ENCODE assay signal across 8 cellular contexts in genomic region chr17:73901661-73902415, GRCh38.
DNase-seq lines count a peak whose midpoint lies in the region; ATAC-seq and TF ChIP-seq lines count a peak whose summit lies in the region.

No MANE protein-coding gene starts in this region.

- H3K9me3 ChIP-seq in MM.1S (replicated peaks; ENCODE audit: insufficient read depth, low read length), result no peaks in the 10 kb centered on the region

- no peak overlapping the region for H3K4me3 ChIP-seq in MM.1S (ENCODE audit: low read length)
- H3K4me3 ChIP-seq in brain microvascular endothelial cell (ENCODE audit: low read depth, low read length), result no peak overlapping the region

- H3K36me3 ChIP-seq in MM.1S (replicated peaks; ENCODE audit: insufficient read depth, low read length) (no peaks in the 10 kb centered on the region), brain microvascular endothelial cell (replicated peaks) (no peaks in the 10 kb centered on the region)

- intact Hi-C loops in posterior vena cava (cut with DNase I), result no loop called here

- TF ChIP-seq CTCF in MM.1S (IDR thresholded peaks at IDR 0.05; ENCODE audit: low read length), result no peak
- TF ChIP-seq CTCF in brain microvascular endothelial cell (IDR thresholded peaks at IDR 0.05; ENCODE audit: low read depth, low read length, missing control alignments), result no peak

- H3K27ac ChIP-seq in MM.1S (ENCODE audit: low read length) (no peak overlapping the region), brain microvascular endothelial cell (no peak overlapping the region)

- H2AFZ ChIP-seq in MM.1S (ENCODE audit: low read length), result no peak overlapping the region

- H3K4me2 ChIP-seq in MM.1S (ENCODE audit: low read depth, low read length), result peak overlapping the region; percentile 6; the same call in 1 of the 2 replicates

- DNase-seq in MM.1S, result no peak
- peak; percentile 29 to 31 for DNase-seq in activated CD4-positive, alpha-beta T cell treated with anti-CD3 and anti-CD28 coated beads, Interleukin-2, amount 50 U/mL, for 48 hours
- peak; percentile 27 for DNase-seq in germinal center (ENCODE audit: low spot score)
- DNase-seq in posterior vena cava (ENCODE audit: low spot score), result peak; percentile 84
- DNase-seq in brain microvascular endothelial cell, result no peak

- no peaks in the 10 kb centered on the region; the same call in 1 of the 2 replicates for H4K20me1 ChIP-seq in MM.1S (ENCODE audit: insufficient read depth, low read length)

- H3K9ac ChIP-seq in MM.1S (ENCODE audit: low read length), result no peak overlapping the region

- no peaks in the 10 kb centered on the region for H3F3A ChIP-seq in MM.1S (ENCODE audit: insufficient read depth, low read length)

- in situ Hi-C loops in brain microvascular endothelial cell (cut with HindIII; ENCODE audit: low pct_ligation_motif_present, low sequenced_read_pairs), result no loop called here

- no peaks in the 10 kb centered on the region for H3K79me2 ChIP-seq in MM.1S (ENCODE audit: low read length)

- ATAC-seq in HG03097 (IDR thresholded peaks at IDR 0.05; ENCODE audit: low FRiP score, unreplicated experiment), result no peak
- ATAC-seq in HG03439 (IDR thresholded peaks at IDR 0.05; ENCODE audit: unreplicated experiment), result no peak
- no peak for ATAC-seq in GM21529 (IDR thresholded peaks at IDR 0.05; ENCODE audit: unreplicated experiment)

- H3K4me1 ChIP-seq in MM.1S (ENCODE audit: low read length), result no peaks in the 10 kb centered on the region

- H3K9me2 ChIP-seq in MM.1S (replicated peaks; ENCODE audit: insufficient read depth, low read length), result no peaks in the 10 kb centered on the region

- H3K27me3 ChIP-seq in MM.1S (replicated peaks; ENCODE audit: insufficient read depth, low read length) (peaks cover 79% of the 10 kb centered on the region), brain microvascular endothelial cell (replicated peaks) (no peaks in the 10 kb centered on the region)

Comparison
In these comparisons a context has a peak if more than half of its experiments do, and no peak if none do; other contexts are left out.
1. DNase-seq: peak in activated CD4-positive, alpha-beta T cell treated with anti-CD3 and anti-CD28 coated beads, Interleukin-2, amount 50 U/mL, for 48 hours (2 of 2), germinal center (single experiment) and posterior vena cava (single experiment); none in MM.1S (single experiment) and brain microvascular endothelial cell (single experiment).